In the genomic region with DNA sequence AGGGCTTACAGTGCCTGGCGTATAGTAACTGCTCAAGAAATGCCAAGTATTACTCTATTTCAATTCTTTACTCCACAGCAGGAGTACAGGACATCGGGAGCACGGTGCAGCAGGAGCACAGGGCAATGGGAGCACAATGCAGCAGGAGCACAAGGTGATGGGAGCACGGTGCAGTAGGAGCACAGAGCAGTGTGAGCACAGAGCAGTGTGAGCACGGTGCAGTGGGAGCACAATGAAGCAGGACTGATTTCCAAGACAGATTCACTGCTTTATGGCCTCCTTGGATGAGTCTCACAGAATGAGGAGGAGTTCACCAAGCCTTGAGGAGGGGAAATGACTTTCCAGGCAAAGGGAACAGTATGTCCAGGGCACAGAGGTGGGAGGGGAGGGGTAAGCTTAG, we compare ENCODE assay signal across 1 cellular context.
TF ChIP-seq lines count a peak whose summit lies in the region.

No MANE protein-coding gene starts in this region.

TF ChIP-seq in HepG2, 621 proteins besides CTCF, POLR2A, EP300 and RAD21:
- TF ChIP-seq ZNF747 (CRISPR knock-in tag; IDR thresholded peaks at IDR 0.05; ENCODE audit: borderline replicate concordance) (no peak), ZNF263 (CRISPR knock-in tag; IDR thresholded peaks at IDR 0.05) (peak; percentile 99)
